ENCODE assay signal across 24 cellular contexts in genomic region chr17:81116704-81117103, GRCh38. TPM values are rescaled to one million over a fixed set of nuclear protein-coding genes. Genes with fewer than 3 reads are reported as not detected.
"Had no signal": no experiment of that assay in that cellular context is flagged by ENCODE, and none has a peak within 500 bp of the region (broad histone marks: within the 10 kb centered on the region; RNA-seq: fewer than 3 reads in every experiment).

No MANE protein-coding gene starts in this region.

- H3K36me3 ChIP-seq: brain microvascular endothelial cell had no signal

- H3K27ac Mint-ChIP-seq: activated CD4-positive, alpha-beta T cell treated with anti-CD3 and anti-CD28 coated beads, Interleukin-2, amount 10 ng/mL, durations not matched to agents 7 days and 5 days; activated naive CD8-positive, alpha-beta T cell treated with anti-CD3 and anti-CD28 coated beads, Interleukin-2, amount 10 ng/mL, durations not matched to agents 7 days and 5 days; dendritic cell treated with granulocyte-macrophage colony-stimulating factor and Interleukin-4, amounts not matched to agents 40 ng/mL and 50 ng/mL, for 4 days; effector memory CD8-positive, alpha-beta T cell; naive thymus-derived CD8-positive, alpha-beta T cell; stimulated activated naive B cell treated with anti-CD40 and anti-IgM and Interleukin-4, amounts not matched to agents 10 μg/mL and 1 μg/mL and 100 μg/mL, for 72 hours; T-helper 2 cell treated with Interferon-gamma antibody and Interleukin-4, amounts not matched to agents 5 μg/mL and 100 μg/mL, for 36 hours had no signal

- H3K4me1 Mint-ChIP-seq: activated CD4-positive, alpha-beta T cell treated with anti-CD3 and anti-CD28 coated beads, Interleukin-2, amount 10 ng/mL, durations not matched to agents 7 days and 5 days; activated naive CD8-positive, alpha-beta T cell treated with anti-CD3 and anti-CD28 coated beads, Interleukin-2, amount 10 ng/mL, durations not matched to agents 7 days and 5 days had no signal

- H3K4me1 ChIP-seq: parathyroid adenoma had no signal

- ATAC-seq: effector memory CD8-positive, alpha-beta T cell; heart left ventricle; left colon; mucosa of descending colon; naive thymus-derived CD8-positive, alpha-beta T cell; stimulated activated naive B cell treated with anti-CD40 and anti-IgM and Interleukin-4, amounts not matched to agents 10 μg/mL and 1 μg/mL and 100 μg/mL, for 72 hours had no signal

- H3K27me3 Mint-ChIP-seq: activated CD4-positive, alpha-beta T cell treated with anti-CD3 and anti-CD28 coated beads, Interleukin-2, amount 10 ng/mL, durations not matched to agents 7 days and 5 days; activated naive CD8-positive, alpha-beta T cell treated with anti-CD3 and anti-CD28 coated beads, Interleukin-2, amount 10 ng/mL, durations not matched to agents 7 days and 5 days; dendritic cell treated with granulocyte-macrophage colony-stimulating factor and Interleukin-4, amounts not matched to agents 40 ng/mL and 50 ng/mL, for 4 days had no signal

- H3K4me3 ChIP-seq: heart left ventricle, mucosa of descending colon had no signal

- H3K9me3 Mint-ChIP-seq: activated CD4-positive, alpha-beta T cell treated with anti-CD3 and anti-CD28 coated beads, Interleukin-2, amount 10 ng/mL, durations not matched to agents 7 days and 5 days; activated naive CD8-positive, alpha-beta T cell treated with anti-CD3 and anti-CD28 coated beads, Interleukin-2, amount 10 ng/mL, durations not matched to agents 7 days and 5 days; activated T-helper 1 cell treated with anti-CD3 and anti-CD28 coated beads, Interleukin-12 subunit alpha, Interleukin-12 subunit beta, Interleukin-2, Interleukin-4 antibody, amounts not matched to agents 30 ng/mL and 10 ng/mL and 1 ng/mL, durations not matched to agents 14 hours and 24 hours and 36 hours; dendritic cell treated with granulocyte-macrophage colony-stimulating factor and Interleukin-4, amounts not matched to agents 40 ng/mL and 50 ng/mL, for 4 days; effector memory CD8-positive, alpha-beta T cell; naive thymus-derived CD8-positive, alpha-beta T cell; stimulated activated naive B cell treated with anti-CD40 and anti-IgM and Interleukin-4, amounts not matched to agents 10 μg/mL and 1 μg/mL and 100 μg/mL, for 72 hours; T-helper 2 cell treated with Interferon-gamma antibody and Interleukin-4, amounts not matched to agents 5 μg/mL and 100 μg/mL, for 36 hours had no signal

- H3K9ac ChIP-seq: parathyroid adenoma had no signal

- H2AFZ ChIP-seq: parathyroid adenoma had no signal

- H3K27ac ChIP-seq: brain microvascular endothelial cell, epithelial cell of prostate, heart left ventricle, neutrophil, parathyroid adenoma had no signal

- H3K9me3 ChIP-seq: heart left ventricle, mucosa of descending colon, neutrophil had no signal

- H3K4me3 Mint-ChIP-seq: activated CD4-positive, alpha-beta T cell treated with anti-CD3 and anti-CD28 coated beads, Interleukin-2, amount 10 ng/mL, durations not matched to agents 7 days and 5 days; activated naive CD8-positive, alpha-beta T cell treated with anti-CD3 and anti-CD28 coated beads, Interleukin-2, amount 10 ng/mL, durations not matched to agents 7 days and 5 days; activated T-helper 1 cell treated with anti-CD3 and anti-CD28 coated beads, Interleukin-12 subunit alpha, Interleukin-12 subunit beta, Interleukin-2, Interleukin-4 antibody, amounts not matched to agents 30 ng/mL and 10 ng/mL and 1 ng/mL, durations not matched to agents 14 hours and 24 hours and 36 hours; dendritic cell treated with granulocyte-macrophage colony-stimulating factor and Interleukin-4, amounts not matched to agents 40 ng/mL and 50 ng/mL, for 4 days; effector memory CD8-positive, alpha-beta T cell; stimulated activated naive B cell treated with anti-CD40 and anti-IgM and Interleukin-4, amounts not matched to agents 10 μg/mL and 1 μg/mL and 100 μg/mL, for 72 hours; T-helper 2 cell treated with Interferon-gamma antibody and Interleukin-4, amounts not matched to agents 5 μg/mL and 100 μg/mL, for 36 hours had no signal

- DNase-seq: activated CD4-positive, alpha-beta T cell treated with anti-CD3 and anti-CD28 coated beads, Interleukin-2, amount 10 ng/mL, durations not matched to agents 7 days and 5 days; activated naive CD4-positive, alpha-beta T cell; activated naive CD8-positive, alpha-beta T cell treated with anti-CD3 and anti-CD28 coated beads, Interleukin-2, amount 10 ng/mL, durations not matched to agents 7 days and 5 days; anterior cingulate cortex; brain microvascular endothelial cell; effector memory CD8-positive, alpha-beta T cell; heart left ventricle; left colon; mammary epithelial cell; mucosa of descending colon; naive thymus-derived CD8-positive, alpha-beta T cell; stimulated activated CD4-positive, alpha-beta T cell treated with anti-CD3 and anti-CD28 coated beads, Interleukin-4, amount 100 ng/mL, for 1 hour; stimulated activated naive B cell treated with anti-CD40 and anti-IgM and Interleukin-4, amounts not matched to agents 10 μg/mL and 1 μg/mL and 100 μg/mL, for 72 hours; trophoblast cell had no signal

- H3K36me3 Mint-ChIP-seq: activated naive CD8-positive, alpha-beta T cell treated with anti-CD3 and anti-CD28 coated beads, Interleukin-2, amount 10 ng/mL, durations not matched to agents 7 days and 5 days; naive thymus-derived CD8-positive, alpha-beta T cell; stimulated activated naive B cell treated with anti-CD40 and anti-IgM and Interleukin-4, amounts not matched to agents 10 μg/mL and 1 μg/mL and 100 μg/mL, for 72 hours had no signal

RNA-seq across cellular contexts. Expression of gene PVALEF, which starts 48.6 kb away (rescaled TPM):
- total RNA-seq: activated CD4-positive, alpha-beta T cell treated with anti-CD3 and anti-CD28 coated beads, Interleukin-2, amount 10 ng/mL, durations not matched to agents 7 days and 5 days; activated naive CD8-positive, alpha-beta T cell treated with anti-CD3 and anti-CD28 coated beads, Interleukin-2, amount 10 ng/mL, durations not matched to agents 7 days and 5 days; activated T-helper 1 cell treated with anti-CD3 and anti-CD28 coated beads, Interleukin-12 subunit alpha, Interleukin-12 subunit beta, Interleukin-2, Interleukin-4 antibody, amounts not matched to agents 30 ng/mL and 10 ng/mL and 1 ng/mL, durations not matched to agents 14 hours and 24 hours and 36 hours; cerebellum; fibroblast of lung; frontal cortex; heart left ventricle; left colon; mammary epithelial cell; mucosa of descending colon; naive thymus-derived CD8-positive, alpha-beta T cell; subcutaneous adipose tissue had no signal
- polyA plus RNA-seq: fibroblast of lung; heart left ventricle; mammary epithelial cell; naive thymus-derived CD8-positive, alpha-beta T cell had no signal

RNA-seq across cellular contexts. Expression of gene AATK, which starts 49.3 kb away (rescaled TPM):
- polyA plus RNA-seq: naive thymus-derived CD8-positive, alpha-beta T cell had no signal
